ENCODE assay signal across 26 cellular contexts in genomic region chr10:62501547-62501946, GRCh38.
DNase-seq lines count a peak whose midpoint lies in the region; ATAC-seq, FAIRE-seq and TF ChIP-seq lines count a peak whose summit lies in the region.
"Had no signal": no experiment of that assay in that cellular context is flagged by ENCODE, and none has a peak within 500 bp of the region (broad histone marks: within the 10 kb centered on the region; RNA-seq: fewer than 3 reads in every experiment).

No MANE protein-coding gene starts in this region.

- TF ChIP-seq CTCF in natural killer cell (IDR thresholded peaks at IDR 0.05) (no peak), PC-3 (conservative IDR thresholded peaks at IDR 0.05; ENCODE audit: low read depth, low read length) (no peak), fibroblast of pulmonary artery (IDR thresholded peaks at IDR 0.05; ENCODE audit: low read length, missing control alignments) (no peak), upper lobe of right lung (IDR thresholded peaks at IDR 0.05) (no peak)

- no peak overlapping the region for H3K9ac ChIP-seq in PC-3 (ENCODE audit: low read length)

- ATAC-seq in natural killer cell treated with Interleukin-12 subunit alpha and Interleukin-12 subunit beta and Interleukin-15 and Interleukin-18, amount 100 ng/mL, for 72 hours: peak; percentile 76 to 83
- ATAC-seq in natural killer cell (no peak), PC-3 (no peak), upper lobe of right lung (peak; percentile 62), HG03175 (IDR thresholded peaks at IDR 0.05; ENCODE audit: unreplicated experiment) (no peak)
- ATAC-seq: A549 had no signal

- no peak overlapping the region for H3K4me2 ChIP-seq in PC-3 (ENCODE audit: low read length)
- H3K4me2 ChIP-seq: A549 had no signal

- H3K9me2 ChIP-seq in PC-3 (replicated peaks; ENCODE audit: low read length): no peaks in the 10 kb centered on the region

- DNase-seq in natural killer cell treated with Interleukin-12 subunit alpha and Interleukin-12 subunit beta and Interleukin-15 and Interleukin-18, amount 100 ng/mL, for 72 hours (ENCODE audit: low spot score): no peak
- no peak for DNase-seq in natural killer cell
- peak; percentile 44 for DNase-seq in PC-3
- peak; percentile 20 for DNase-seq in fibroblast of pulmonary artery (ENCODE audit: low read depth)
- DNase-seq in upper lobe of right lung: no peak
- no peak for DNase-seq in frontal cortex (ENCODE audit: low spot score in 2 of 2)
- no peak for DNase-seq in stimulated activated CD8-positive, alpha-beta memory T cell treated with anti-CD3 and anti-CD28 coated beads, Interleukin-4, amount 100 ng/mL, for 48 hours
- DNase-seq: activated CD4-positive, alpha-beta T cell treated with anti-CD3 and anti-CD28 coated beads for 1 hour; activated CD8-positive, alpha-beta memory T cell treated with anti-CD3 and anti-CD28 coated beads, Interleukin-2, amount 50 U/mL, for 4 hours; activated gamma-delta T cell; CD4-positive, alpha-beta memory T cell; cortex of kidney; DND-41; erythroblast; midbrain; NCI-H1436 treated with DMSO at 0.1 percent for 48 hours; NCI-H2227 treated with DMSO at 0.1 percent for 48 hours; stimulated activated CD4-positive, alpha-beta T cell treated with anti-CD3 and anti-CD28 coated beads, Interleukin-15, amount 100 ng/mL, for 24 hours; T1000 had no signal

- no peaks in the 10 kb centered on the region for H3K9me3 Mint-ChIP-seq in natural killer cell treated with Interleukin-12 subunit alpha and Interleukin-12 subunit beta and Interleukin-15 and Interleukin-18, amount 100 ng/mL, for 72 hours
- H3K9me3 Mint-ChIP-seq in natural killer cell: no peaks in the 10 kb centered on the region
- H3K9me3 Mint-ChIP-seq: CD4-positive, alpha-beta memory T cell had no signal

- no peaks in the 10 kb centered on the region for H3F3A ChIP-seq in PC-3 (ENCODE audit: low read length, unreplicated experiment)

- H3K4me3 Mint-ChIP-seq in natural killer cell treated with Interleukin-12 subunit alpha and Interleukin-12 subunit beta and Interleukin-15 and Interleukin-18, amount 100 ng/mL, for 72 hours: no peak overlapping the region
- H3K4me3 Mint-ChIP-seq in natural killer cell: no peak overlapping the region
- H3K4me3 Mint-ChIP-seq: CD4-positive, alpha-beta memory T cell had no signal

- H3K36me3 Mint-ChIP-seq in natural killer cell treated with Interleukin-12 subunit alpha and Interleukin-12 subunit beta and Interleukin-15 and Interleukin-18, amount 100 ng/mL, for 72 hours: no peaks in the 10 kb centered on the region
- no peaks in the 10 kb centered on the region for H3K36me3 Mint-ChIP-seq in natural killer cell
- H3K36me3 Mint-ChIP-seq: CD4-positive, alpha-beta memory T cell had no signal

- H3K27ac ChIP-seq in PC-3 (ENCODE audit: low read length) (no peak overlapping the region), upper lobe of right lung (no peak overlapping the region)
- H3K27ac ChIP-seq: A549, ascending aorta, SK-N-MC, vagina had no signal

- peaks cover 7 to 15% of the 10 kb centered on the region in 2 donors for H3K27me3 Mint-ChIP-seq in natural killer cell treated with Interleukin-12 subunit alpha and Interleukin-12 subunit beta and Interleukin-15 and Interleukin-18, amount 100 ng/mL, for 72 hours
- peaks cover 14 to 19% of the 10 kb centered on the region in 2 donors for H3K27me3 Mint-ChIP-seq in natural killer cell (ENCODE audit: low read depth in 2 of 2)

- H3K79me2 ChIP-seq in PC-3 (ENCODE audit: low read length): no peaks in the 10 kb centered on the region

- no peaks in the 10 kb centered on the region for H3K9me3 ChIP-seq in PC-3 (ENCODE audit: low read length)
- no peaks in the 10 kb centered on the region for H3K9me3 ChIP-seq in upper lobe of right lung
- H3K9me3 ChIP-seq: A549, ascending aorta, vagina had no signal

- H3K4me1 ChIP-seq in PC-3 (ENCODE audit: insufficient read depth, low read length) (peaks cover 14% of the 10 kb centered on the region), upper lobe of right lung (peaks cover 7% of the 10 kb centered on the region)
- H3K4me1 ChIP-seq: ascending aorta, vagina had no signal

- no peak overlapping the region for H2AFZ ChIP-seq in PC-3 (ENCODE audit: low read length)

- FAIRE-seq in frontal cortex (lab: Jason Lieb, UNC): no peak
- FAIRE-seq: A549, H1, keratinocyte had no signal

- H3K27ac Mint-ChIP-seq in natural killer cell treated with Interleukin-12 subunit alpha and Interleukin-12 subunit beta and Interleukin-15 and Interleukin-18, amount 100 ng/mL, for 72 hours: no peak overlapping the region
- H3K27ac Mint-ChIP-seq in natural killer cell: no peak overlapping the region
- H3K27ac Mint-ChIP-seq: CD4-positive, alpha-beta memory T cell had no signal

- H3K4me3 ChIP-seq in PC-3 (ENCODE audit: low read length) (no peak overlapping the region), fibroblast of pulmonary artery (replicated peaks; ENCODE audit: low read depth, low read length) (no peak overlapping the region), upper lobe of right lung (no peak overlapping the region)
- H3K4me3 ChIP-seq: A549, ascending aorta, SK-N-MC, vagina had no signal

- CTCF ChIA-PET in PC-3 (lab: Charles Lee): no interaction called here

- no TSS peak for BruUV-seq in PC-3 (replicated peaks; lab: Mats Ljungman, UMichigan)

- H4K20me1 ChIP-seq in PC-3 (ENCODE audit: low read length): no peaks in the 10 kb centered on the region

- peaks cover 0 to 5% of the 10 kb centered on the region in 2 donors for H3K4me1 Mint-ChIP-seq in natural killer cell treated with Interleukin-12 subunit alpha and Interleukin-12 subunit beta and Interleukin-15 and Interleukin-18, amount 100 ng/mL, for 72 hours (ENCODE audit: low read depth in 2 of 2)
- H3K4me1 Mint-ChIP-seq in natural killer cell: no peaks in the 10 kb centered on the region
- H3K4me1 Mint-ChIP-seq: CD4-positive, alpha-beta memory T cell had no signal

- POLR2A ChIA-PET in PC-3 (lab: Charles Lee; ENCODE audit: unreplicated experiment): interaction anchor here (0.6 kb wide), 1 partner anchor 232 kb away, joined by 4 read pairs; no protein-coding TSS in a partner anchor

- intact Hi-C loops in natural killer cell (cut with micrococcal nuclease) (no loop called here), PC-3 (cut with micrococcal nuclease) (no loop called here), upper lobe of right lung (cut with DNase I) (no loop called here)

- no peaks in the 10 kb centered on the region for H3K36me3 ChIP-seq in PC-3 (ENCODE audit: low read depth, low read length)
- no peaks in the 10 kb centered on the region for H3K36me3 ChIP-seq in upper lobe of right lung
- H3K36me3 ChIP-seq: ascending aorta, vagina had no signal

- H3K27me3 ChIP-seq in PC-3 (ENCODE audit: low read length) (peaks cover 17% of the 10 kb centered on the region), upper lobe of right lung (no peaks in the 10 kb centered on the region)
- H3K27me3 ChIP-seq: ascending aorta, vagina had no signal

Comparison
In these comparisons a context has a peak if more than half of its experiments do, and no peak if none do; other contexts are left out.
1. ATAC-seq: peak in natural killer cell treated with Interleukin-12 subunit alpha and Interleukin-12 subunit beta and Interleukin-15 and Interleukin-18, amount 100 ng/mL, for 72 hours (2 of 2) and upper lobe of right lung (single experiment); none in natural killer cell (0 of 3), PC-3 (single experiment) and HG03175 (single experiment).
2. DNase-seq: peak in PC-3 (single experiment) and fibroblast of pulmonary artery (single experiment); none in natural killer cell treated with Interleukin-12 subunit alpha and Interleukin-12 subunit beta and Interleukin-15 and Interleukin-18, amount 100 ng/mL, for 72 hours (single experiment), natural killer cell (single experiment), upper lobe of right lung (single experiment), frontal cortex (0 of 2) and stimulated activated CD8-positive, alpha-beta memory T cell treated with anti-CD3 and anti-CD28 coated beads, Interleukin-4, amount 100 ng/mL, for 48 hours (single experiment).